1 cellular context compared by ENCODE assay signal in the genomic region with DNA sequence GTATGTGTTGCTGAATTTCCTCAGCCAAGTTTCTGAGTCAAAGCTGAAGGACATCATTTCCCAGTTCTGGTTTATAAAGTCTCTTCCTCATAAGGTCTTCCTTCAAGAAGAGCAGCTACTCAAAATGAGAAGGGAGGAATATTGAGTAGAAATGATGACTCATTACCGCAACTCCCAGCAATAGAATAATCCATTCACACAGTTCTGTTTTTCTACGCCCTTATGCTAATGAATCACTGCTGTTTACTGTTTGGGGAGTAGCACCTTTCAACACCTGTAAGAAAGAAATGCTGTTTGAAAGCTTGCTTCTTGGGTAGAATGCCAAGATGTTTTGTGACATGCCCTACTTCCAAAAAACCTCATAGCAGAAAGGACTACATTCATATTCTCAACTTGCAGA.
A peak's percentile ranks its signal among the peaks of the same experiment; 100 is the strongest.
TF ChIP-seq lines count a peak whose summit lies in the region.

No MANE protein-coding gene starts in this region.

TF ChIP-seq in HCT116, 20 proteins besides CTCF, POLR2A, EP300 and RAD21 (continued from another document):
- TF ChIP-seq, protein P1, sequence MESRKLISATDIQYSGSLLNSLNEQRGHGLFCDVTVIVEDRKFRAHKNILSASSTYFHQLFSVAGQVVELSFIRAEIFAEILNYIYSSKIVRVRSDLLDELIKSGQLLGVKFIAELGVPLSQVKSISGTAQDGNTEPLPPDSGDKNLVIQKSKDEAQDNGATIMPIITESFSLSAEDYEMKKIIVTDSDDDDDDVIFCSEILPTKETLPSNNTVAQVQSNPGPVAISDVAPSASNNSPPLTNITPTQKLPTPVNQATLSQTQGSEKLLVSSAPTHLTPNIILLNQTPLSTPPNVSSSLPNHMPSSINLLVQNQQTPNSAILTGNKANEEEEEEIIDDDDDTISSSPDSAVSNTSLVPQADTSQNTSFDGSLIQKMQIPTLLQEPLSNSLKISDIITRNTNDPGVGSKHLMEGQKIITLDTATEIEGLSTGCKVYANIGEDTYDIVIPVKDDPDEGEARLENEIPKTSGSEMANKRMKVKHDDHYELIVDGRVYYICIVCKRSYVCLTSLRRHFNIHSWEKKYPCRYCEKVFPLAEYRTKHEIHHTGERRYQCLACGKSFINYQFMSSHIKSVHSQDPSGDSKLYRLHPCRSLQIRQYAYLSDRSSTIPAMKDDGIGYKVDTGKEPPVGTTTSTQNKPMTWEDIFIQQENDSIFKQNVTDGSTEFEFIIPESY (IDR thresholded peaks at IDR 0.05; ENCODE audit: extremely low read depth, insufficient replicate concordance, low read length) = no peak
- TF ChIP-seq, protein P2, sequence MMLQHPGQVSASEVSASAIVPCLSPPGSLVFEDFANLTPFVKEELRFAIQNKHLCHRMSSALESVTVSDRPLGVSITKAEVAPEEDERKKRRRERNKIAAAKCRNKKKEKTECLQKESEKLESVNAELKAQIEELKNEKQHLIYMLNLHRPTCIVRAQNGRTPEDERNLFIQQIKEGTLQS (IDR thresholded peaks at IDR 0.05) = no peak
- no peak for TF ChIP-seq ZNF274 (IDR thresholded peaks at IDR 0.05; ENCODE audit: low read depth, low read length)
- TF ChIP-seq EZH2phosphoT487 (IDR thresholded peaks at IDR 0.05; ENCODE audit: borderline replicate concordance) = no peak
- TF ChIP-seq, protein P3, sequence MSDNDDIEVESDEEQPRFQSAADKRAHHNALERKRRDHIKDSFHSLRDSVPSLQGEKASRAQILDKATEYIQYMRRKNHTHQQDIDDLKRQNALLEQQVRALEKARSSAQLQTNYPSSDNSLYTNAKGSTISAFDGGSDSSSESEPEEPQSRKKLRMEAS (IDR thresholded peaks at IDR 0.05) = no peak
- TF ChIP-seq POLR2AphosphoS5 (IDR thresholded peaks at IDR 0.05; ENCODE audit: low read depth, low read length) = no peak
- TF ChIP-seq, protein P4, sequence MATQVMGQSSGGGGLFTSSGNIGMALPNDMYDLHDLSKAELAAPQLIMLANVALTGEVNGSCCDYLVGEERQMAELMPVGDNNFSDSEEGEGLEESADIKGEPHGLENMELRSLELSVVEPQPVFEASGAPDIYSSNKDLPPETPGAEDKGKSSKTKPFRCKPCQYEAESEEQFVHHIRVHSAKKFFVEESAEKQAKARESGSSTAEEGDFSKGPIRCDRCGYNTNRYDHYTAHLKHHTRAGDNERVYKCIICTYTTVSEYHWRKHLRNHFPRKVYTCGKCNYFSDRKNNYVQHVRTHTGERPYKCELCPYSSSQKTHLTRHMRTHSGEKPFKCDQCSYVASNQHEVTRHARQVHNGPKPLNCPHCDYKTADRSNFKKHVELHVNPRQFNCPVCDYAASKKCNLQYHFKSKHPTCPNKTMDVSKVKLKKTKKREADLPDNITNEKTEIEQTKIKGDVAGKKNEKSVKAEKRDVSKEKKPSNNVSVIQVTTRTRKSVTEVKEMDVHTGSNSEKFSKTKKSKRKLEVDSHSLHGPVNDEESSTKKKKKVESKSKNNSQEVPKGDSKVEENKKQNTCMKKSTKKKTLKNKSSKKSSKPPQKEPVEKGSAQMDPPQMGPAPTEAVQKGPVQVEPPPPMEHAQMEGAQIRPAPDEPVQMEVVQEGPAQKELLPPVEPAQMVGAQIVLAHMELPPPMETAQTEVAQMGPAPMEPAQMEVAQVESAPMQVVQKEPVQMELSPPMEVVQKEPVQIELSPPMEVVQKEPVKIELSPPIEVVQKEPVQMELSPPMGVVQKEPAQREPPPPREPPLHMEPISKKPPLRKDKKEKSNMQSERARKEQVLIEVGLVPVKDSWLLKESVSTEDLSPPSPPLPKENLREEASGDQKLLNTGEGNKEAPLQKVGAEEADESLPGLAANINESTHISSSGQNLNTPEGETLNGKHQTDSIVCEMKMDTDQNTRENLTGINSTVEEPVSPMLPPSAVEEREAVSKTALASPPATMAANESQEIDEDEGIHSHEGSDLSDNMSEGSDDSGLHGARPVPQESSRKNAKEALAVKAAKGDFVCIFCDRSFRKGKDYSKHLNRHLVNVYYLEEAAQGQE (IDR thresholded peaks at IDR 0.05; ENCODE audit: low read depth) = no peak
- TF ChIP-seq YY1 (IDR thresholded peaks at IDR 0.05; ENCODE audit: extremely low read depth, insufficient replicate concordance, low read depth, low read length) = no peak
- peak; percentile 20; the same call in 1 of the 2 replicates for TF ChIP-seq JUND (IDR thresholded peaks at IDR 0.05)
- no peak for TF ChIP-seq TCF7L2 (IDR thresholded peaks at IDR 0.05; ENCODE audit: borderline replicate concordance, extremely low read depth, insufficient read depth, insufficient read length)
- TF ChIP-seq CEBPB (IDR thresholded peaks at IDR 0.05; ENCODE audit: low read depth) = no peak
